In the genomic region with DNA sequence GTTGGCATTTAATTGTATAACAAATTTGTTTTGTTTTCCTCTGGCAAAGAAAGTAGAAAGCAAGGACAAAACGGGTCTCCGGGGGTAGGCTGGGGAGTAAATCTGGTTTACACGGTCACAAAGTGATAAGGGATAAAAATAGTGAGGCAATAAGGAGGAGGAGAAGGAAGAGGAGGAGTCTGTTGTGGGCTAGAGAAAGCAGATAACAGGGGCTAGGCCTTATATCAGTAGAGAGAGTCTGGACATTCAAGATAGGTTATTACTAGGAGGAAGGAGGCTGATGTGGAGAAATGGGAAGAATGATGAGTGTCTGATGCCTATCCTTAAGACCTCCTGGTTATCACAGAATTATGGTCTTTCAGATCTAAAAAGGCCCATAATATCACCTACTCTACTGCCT, we compare ENCODE assay signal across 1 cellular context.
TF ChIP-seq lines count a peak whose summit lies in the region.

No MANE protein-coding gene starts in this region.

TF ChIP-seq in IMR-90, 13 proteins besides CTCF, POLR2A, EP300 and RAD21 (continued from another document):
- TF ChIP-seq, protein P1, sequence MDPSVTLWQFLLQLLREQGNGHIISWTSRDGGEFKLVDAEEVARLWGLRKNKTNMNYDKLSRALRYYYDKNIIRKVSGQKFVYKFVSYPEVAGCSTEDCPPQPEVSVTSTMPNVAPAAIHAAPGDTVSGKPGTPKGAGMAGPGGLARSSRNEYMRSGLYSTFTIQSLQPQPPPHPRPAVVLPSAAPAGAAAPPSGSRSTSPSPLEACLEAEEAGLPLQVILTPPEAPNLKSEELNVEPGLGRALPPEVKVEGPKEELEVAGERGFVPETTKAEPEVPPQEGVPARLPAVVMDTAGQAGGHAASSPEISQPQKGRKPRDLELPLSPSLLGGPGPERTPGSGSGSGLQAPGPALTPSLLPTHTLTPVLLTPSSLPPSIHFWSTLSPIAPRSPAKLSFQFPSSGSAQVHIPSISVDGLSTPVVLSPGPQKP (IDR thresholded peaks at IDR 0.05; ENCODE audit: borderline replicate concordance, low read depth, low read length): no peak
- TF ChIP-seq CHD1 (IDR thresholded peaks at IDR 0.05; ENCODE audit: low read depth, low read length): no peak
- TF ChIP-seq, protein P2, sequence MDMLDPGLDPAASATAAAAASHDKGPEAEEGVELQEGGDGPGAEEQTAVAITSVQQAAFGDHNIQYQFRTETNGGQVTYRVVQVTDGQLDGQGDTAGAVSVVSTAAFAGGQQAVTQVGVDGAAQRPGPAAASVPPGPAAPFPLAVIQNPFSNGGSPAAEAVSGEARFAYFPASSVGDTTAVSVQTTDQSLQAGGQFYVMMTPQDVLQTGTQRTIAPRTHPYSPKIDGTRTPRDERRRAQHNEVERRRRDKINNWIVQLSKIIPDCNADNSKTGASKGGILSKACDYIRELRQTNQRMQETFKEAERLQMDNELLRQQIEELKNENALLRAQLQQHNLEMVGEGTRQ (IDR thresholded peaks at IDR 0.05; ENCODE audit: low read depth, low read length): no peak
- TF ChIP-seq BHLHE40 (IDR thresholded peaks at IDR 0.05; ENCODE audit: low read depth, low read length): no peak
